Comparison of ENCODE assay signal across 22 cellular contexts in genomic region chr15:25616471-25616870, GRCh38.
DNase-seq lines count a peak whose midpoint lies in the region; ATAC-seq and TF ChIP-seq lines count a peak whose summit lies in the region.
"Had no signal": no experiment of that assay in that cellular context is flagged by ENCODE, and none has a peak within 500 bp of the region (broad histone marks: within the 10 kb centered on the region; RNA-seq: fewer than 3 reads in every experiment).

No MANE protein-coding gene starts in this region.

- H2BK12ac ChIP-seq in trophoblast cell (ENCODE audit: low read length) = no peak overlapping the region
- no peak overlapping the region for H2BK12ac ChIP-seq in H9 (ENCODE audit: insufficient read length, low read depth, low read length)

- no peaks in the 10 kb centered on the region for H4K20me1 ChIP-seq in H9 (ENCODE audit: control insufficient read depth, insufficient read depth, insufficient read length)
- H4K20me1 ChIP-seq: BLaER1 treated with 17β-estradiol and CSF1 and Interleukin-3, amounts not matched to agents 10 nM and 100 nM had no signal

- H3K4me1 Mint-ChIP-seq in H9 (peaks cover 3 to 5% of the 10 kb centered on the region in 2 experiments; a peak in 2 of 4 replicates), MCF 10A (ENCODE audit: insufficient read depth, unreplicated experiment) (no peaks in the 10 kb centered on the region)
- H3K4me1 Mint-ChIP-seq: B cell had no signal

- H3K9me3 ChIP-seq in heart left ventricle (no peaks in the 10 kb centered on the region), trophoblast cell (ENCODE audit: insufficient read depth, low read depth, low read length) (peaks cover 2% of the 10 kb centered on the region), H9 (ENCODE audit: control insufficient read depth, low read depth, low read length) (no peaks in the 10 kb centered on the region)
- H3K9me3 ChIP-seq: A549; BLaER1 treated with 17β-estradiol and CSF1 and Interleukin-3, amounts not matched to agents 10 nM and 100 nM; Caco-2 had no signal

- H3K56ac ChIP-seq in H9 (ENCODE audit: insufficient read length, low read depth, low read length) = no peak overlapping the region

- H4K91ac ChIP-seq in trophoblast cell (ENCODE audit: low read depth, low read length) (no peak overlapping the region), H9 (ENCODE audit: insufficient read length, low read depth, low read length) (no peak overlapping the region)

- H3K4me2 ChIP-seq in trophoblast cell (ENCODE audit: low read length) (no peak overlapping the region), H9 (ENCODE audit: insufficient read depth, insufficient read length, low read length) (no peak overlapping the region)
- H3K4me2 ChIP-seq: A549; BLaER1 treated with 17β-estradiol and CSF1 and Interleukin-3, amounts not matched to agents 10 nM and 100 nM had no signal

- H3K23ac ChIP-seq in trophoblast cell (ENCODE audit: low read length) (no peak overlapping the region), H9 (ENCODE audit: insufficient read length, low read depth, low read length) (no peak overlapping the region)

- no peak overlapping the region for H3K9ac ChIP-seq in trophoblast cell (ENCODE audit: low read length)
- H3K9ac ChIP-seq in H9 (ENCODE audit: extremely low read depth, insufficient read length, low read length) = no peak overlapping the region
- H3K9ac ChIP-seq: BLaER1 treated with 17β-estradiol and CSF1 and Interleukin-3, amounts not matched to agents 10 nM and 100 nM had no signal

- H3K27ac Mint-ChIP-seq in H9 (no peak overlapping the region), MCF 10A (ENCODE audit: low read depth, unreplicated experiment) (no peak overlapping the region)
- H3K27ac Mint-ChIP-seq: B cell; CD4-positive, alpha-beta T cell; CD8-positive, alpha-beta T cell had no signal

- H3T11ph ChIP-seq in H9 (ENCODE audit: low read length) = no peak overlapping the region

- H4K12ac ChIP-seq in trophoblast cell (ENCODE audit: low read depth, low read length) = no peak overlapping the region

- H3K4me3 Mint-ChIP-seq in H9 = no peak overlapping the region
- H3K4me3 Mint-ChIP-seq in MCF 10A (ENCODE audit: unreplicated experiment) = no peak overlapping the region
- H3K4me3 Mint-ChIP-seq: B cell; CD4-positive, alpha-beta T cell; CD8-positive, alpha-beta T cell had no signal

- H3K27me3 Mint-ChIP-seq in H9 (ENCODE audit: low read depth) (peaks cover 35% of the 10 kb centered on the region), MCF 10A (ENCODE audit: insufficient read depth, unreplicated experiment) (no peaks in the 10 kb centered on the region)
- H3K27me3 Mint-ChIP-seq: B cell had no signal

- no peak overlapping the region for H2BK20ac ChIP-seq in H9 (ENCODE audit: low read depth, low read length, poor library complexity, severe bottlenecking)

- no peak overlapping the region for H2BK120ac ChIP-seq in trophoblast cell (ENCODE audit: insufficient read depth, low read length, poor library complexity)
- H2BK120ac ChIP-seq in H9 (ENCODE audit: low read depth, low read length, poor library complexity, severe bottlenecking) = no peak overlapping the region

- H3K36me3 ChIP-seq in heart left ventricle (no peaks in the 10 kb centered on the region), trophoblast cell (ENCODE audit: control insufficient read depth in 1 of 2, insufficient read depth in 2 of 2, low read length in 2 of 2) (no peaks in the 10 kb centered on the region)
- H3K36me3 ChIP-seq: BLaER1 treated with 17β-estradiol and CSF1 and Interleukin-3, amounts not matched to agents 10 nM and 100 nM had no signal

- CTCF ChIA-PET in MCF 10A (lab: Yijun Ruan, JAX) = no interaction called here

- no peaks in the 10 kb centered on the region for H3K79me2 ChIP-seq in trophoblast cell (ENCODE audit: control insufficient read depth, insufficient read depth, low read length, poor library complexity)
- H3K79me2 ChIP-seq in H9 (ENCODE audit: insufficient read depth, low read length) = no peaks in the 10 kb centered on the region

- DNase-seq in left ventricle myocardium superior (no peak), heart left ventricle (no peak), HT1080 (ENCODE audit: low read depth) (peak; percentile 17), medulla oblongata (ENCODE audit: extremely low spot score) (peak; percentile 5), trophoblast cell (peak; percentile 62 to 70), middle frontal gyrus (ENCODE audit: extremely low spot score, low spot score) (no peak), H9 (no peak), MCF 10A (ENCODE audit: unreplicated experiment) (no peak)
- DNase-seq: AML-193; Caco-2; Calu3; CD4-positive, alpha-beta T cell; CD8-positive, alpha-beta T cell; DMS79 treated with DMSO at 0.1 percent for 48 hours; EL; GDM1 had no signal

- H3K4me3 ChIP-seq in heart left ventricle (no peak overlapping the region), trophoblast cell (ENCODE audit: low read depth, low read length) (no peak overlapping the region)
- H3K4me3 ChIP-seq: A549; BLaER1 treated with 17β-estradiol and CSF1 and Interleukin-3, amounts not matched to agents 10 nM and 100 nM; GM12878 had no signal

- WGBS in heart left ventricle, 4 donors = 63 to 73% (median 67%) methylated on average over 2 to 4 of the region's 4 CpGs
- no CpG with 5 or more reads among the region's 4 CpGs for WGBS in trophoblast cell (ENCODE audit: extremely low coverage, insufficient coverage, insufficient read length)
- no CpG with 5 or more reads among the region's 4 CpGs for WGBS in H9 (ENCODE audit: extremely low coverage, insufficient read length, low lambda C conversion rate)

- H2BK15ac ChIP-seq in H9 (ENCODE audit: low read depth, low read length) = no peak overlapping the region

- no peak overlapping the region for H4K5ac ChIP-seq in H9 (ENCODE audit: insufficient read length, low read depth, low read length)

- H3K27ac ChIP-seq in heart left ventricle = no peak overlapping the region
- no peak overlapping the region for H3K27ac ChIP-seq in trophoblast cell (ENCODE audit: low read depth, low read length)
- no peak overlapping the region for H3K27ac ChIP-seq in H9 (ENCODE audit: insufficient read length, low read depth, low read length)
- H3K27ac ChIP-seq: 22Rv1; A549; BLaER1 treated with 17β-estradiol and CSF1 and Interleukin-3, amounts not matched to agents 10 nM and 100 nM; C4-2B had no signal

- H2BK5ac ChIP-seq in trophoblast cell (ENCODE audit: low read depth, low read length, poor library complexity) (no peak overlapping the region), H9 (ENCODE audit: insufficient read length, low read length) (no peak overlapping the region)

- POLR2A ChIA-PET in MCF 10A (lab: Yijun Ruan, JAX) = no interaction called here

- TF ChIP-seq CTCF in heart left ventricle (IDR thresholded peaks at IDR 0.05) (no peak), H9 (conservative IDR thresholded peaks at IDR 0.05) (no peak), MCF 10A (IDR thresholded peaks at IDR 0.05; ENCODE audit: unreplicated experiment) (no peak)

- intact Hi-C loops in left ventricle myocardium superior (cut with micrococcal nuclease) = no loop called here
- intact Hi-C loops in heart left ventricle (cut with DNase I) = no loop called here
- intact Hi-C loops in MCF 10A (cut with micrococcal nuclease) = no loop called here

- H3K18ac ChIP-seq in trophoblast cell (ENCODE audit: low read length) (no peak overlapping the region), H9 (ENCODE audit: insufficient read length, low read depth, low read length) (no peak overlapping the region)

- no peaks in the 10 kb centered on the region for H3K4me1 ChIP-seq in heart left ventricle
- H3K4me1 ChIP-seq in trophoblast cell (ENCODE audit: control insufficient read depth in 1 of 2, insufficient read depth in 2 of 2, low read length in 2 of 2) = no peaks in the 10 kb centered on the region
- no peaks in the 10 kb centered on the region for H3K4me1 ChIP-seq in H9 (ENCODE audit: insufficient read depth, low read length)
- H3K4me1 ChIP-seq: A549; BLaER1 treated with 17β-estradiol and CSF1 and Interleukin-3, amounts not matched to agents 10 nM and 100 nM; Caco-2 had no signal

- peak; percentile 40 for ATAC-seq in left ventricle myocardium superior
- no peak for ATAC-seq in heart left ventricle
- ATAC-seq: A549; CD8-positive, alpha-beta T cell; GM12878 had no signal

- no peaks in the 10 kb centered on the region for H3K23me2 ChIP-seq in H9 (ENCODE audit: insufficient read length, low read depth, low read length, poor library complexity, severe bottlenecking)

- no peak overlapping the region for H2AFZ ChIP-seq in trophoblast cell (ENCODE audit: insufficient read depth, low read length, poor library complexity)
- no peak overlapping the region for H2AFZ ChIP-seq in H9 (ENCODE audit: low read length)

- no peaks in the 10 kb centered on the region for H3K79me1 ChIP-seq in trophoblast cell (ENCODE audit: low read length)
- H3K79me1 ChIP-seq in H9 (ENCODE audit: insufficient read depth, low read depth, low read length, poor library complexity, severe bottlenecking) = no peaks in the 10 kb centered on the region

- H3K4ac ChIP-seq in trophoblast cell (ENCODE audit: low read depth, low read length) (no peak overlapping the region), H9 (ENCODE audit: low read depth, low read length) (no peak overlapping the region)

- no peak overlapping the region for H3K14ac ChIP-seq in trophoblast cell (ENCODE audit: low read length)
- no peak overlapping the region for H3K14ac ChIP-seq in H9 (ENCODE audit: insufficient read depth, low read length)

- BruUV-seq in MCF 10A (replicated peaks; lab: Mats Ljungman, UMichigan) = no TSS peak

- H3K36me3 Mint-ChIP-seq in H9 (ENCODE audit: insufficient read depth in 1 of 3, low read depth in 3 of 3) (no peaks in the 10 kb centered on the region; a peak in 1 of 7 replicates), MCF 10A (ENCODE audit: insufficient read depth, unreplicated experiment) (no peaks in the 10 kb centered on the region)
- H3K36me3 Mint-ChIP-seq: CD8-positive, alpha-beta T cell had no signal

- no peak overlapping the region for H4K8ac ChIP-seq in trophoblast cell (ENCODE audit: low read depth, low read length)
- H4K8ac ChIP-seq in H9 (replicated peaks; ENCODE audit: insufficient read length, low read depth, low read length) = no peak overlapping the region

- H3K27me3 ChIP-seq in heart left ventricle (no peaks in the 10 kb centered on the region), trophoblast cell (ENCODE audit: insufficient read depth, low read length) (no peaks in the 10 kb centered on the region), H9 (ENCODE audit: insufficient read depth, low read length) (no peaks in the 10 kb centered on the region)
- H3K27me3 ChIP-seq: BLaER1 treated with 17β-estradiol and CSF1 and Interleukin-3, amounts not matched to agents 10 nM and 100 nM had no signal

- H2AK5ac ChIP-seq in trophoblast cell (ENCODE audit: low read length) (no peak overlapping the region), H9 (ENCODE audit: insufficient read length, low read length) (no peak overlapping the region)

- no peaks in the 10 kb centered on the region; a peak in 1 of 5 replicates for H3K9me3 Mint-ChIP-seq in H9
- peaks cover 25% of the 10 kb centered on the region for H3K9me3 Mint-ChIP-seq in MCF 10A (ENCODE audit: unreplicated experiment)
- H3K9me3 Mint-ChIP-seq: CD8-positive, alpha-beta T cell had no signal

- TF ChIP-seq POLR2A in heart left ventricle (IDR thresholded peaks at IDR 0.05) = no peak

Comparison
In these comparisons a context has a peak if more than half of its experiments do, and no peak if none do; other contexts are left out.
1. DNase-seq: peak in HT1080 (single experiment), medulla oblongata (single experiment) and trophoblast cell (2 of 2); none in left ventricle myocardium superior (single experiment), heart left ventricle (0 of 5), middle frontal gyrus (single experiment), H9 (single experiment) and MCF 10A (single experiment).